8 cellular contexts compared by ENCODE assay signal in the genomic region with DNA sequence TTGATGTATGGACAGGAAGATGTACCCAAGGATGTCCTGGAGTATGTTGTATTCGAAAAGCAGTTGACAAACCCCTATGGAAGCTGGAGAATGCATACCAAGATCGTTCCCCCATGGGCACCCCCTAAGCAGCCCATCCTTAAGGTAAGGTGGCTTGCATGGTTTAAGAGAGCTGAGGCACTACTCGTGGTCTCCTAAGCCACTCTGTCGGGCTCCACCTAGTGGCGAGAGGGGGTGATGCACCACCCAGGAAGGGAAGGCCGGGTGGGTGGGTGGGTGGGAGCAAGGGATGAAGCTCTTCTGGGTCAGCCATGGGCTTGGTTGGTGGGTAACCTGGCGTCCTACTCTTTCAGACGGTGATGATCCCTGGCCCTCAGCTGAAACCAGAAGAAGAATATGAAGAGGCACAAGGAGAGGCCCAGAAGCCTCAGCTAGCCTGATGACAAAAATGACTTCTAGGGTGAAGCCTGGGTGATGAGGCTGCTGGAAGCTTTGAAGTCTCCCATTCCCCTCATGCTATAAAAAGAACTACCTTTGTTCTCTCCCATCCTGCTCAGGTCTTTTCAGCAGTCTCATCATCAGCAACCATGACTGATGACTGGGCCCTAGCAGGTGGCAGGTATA. TPM values are rescaled to one million over a fixed set of nuclear protein-coding genes. Genes with fewer than 3 reads are reported as not detected.
DNase-seq lines count a peak whose midpoint lies in the region; ATAC-seq, FAIRE-seq and TF ChIP-seq lines count a peak whose summit lies in the region.

No MANE protein-coding gene starts in this region.

- H3K36me3 ChIP-seq in BJ (ENCODE audit: control insufficient read depth, insufficient read depth, low read length) (peaks cover 9% of the 10 kb centered on the region), SJCRH30 (peaks cover 12% of the 10 kb centered on the region), gastrocnemius medialis (peaks cover 0 to 42% of the 10 kb centered on the region in 2 donors)

- H3K27me3 ChIP-seq in BJ (ENCODE audit: control insufficient read depth, insufficient read depth, low read length): no peaks in the 10 kb centered on the region
- H3K27me3 ChIP-seq in SJCRH30: no peaks in the 10 kb centered on the region
- no peaks in the 10 kb centered on the region for H3K27me3 ChIP-seq in gastrocnemius medialis

- in situ Hi-C loops in gastrocnemius medialis (cut with MboI; ENCODE audit: low sequenced_read_pairs in 4 of 4): no loop called here

- TF ChIP-seq POLR2A in H54 (IDR thresholded peaks at IDR 0.05; ENCODE audit: low read depth, low read length): no peak
- TF ChIP-seq POLR2A in gastrocnemius medialis (IDR thresholded peaks at IDR 0.05): no peak

- no peak for FAIRE-seq in H54 (lab: Jason Lieb, UNC)

- H3K4me3 ChIP-seq in BJ (ENCODE audit: low read depth, low read length): no peak overlapping the region
- no peak overlapping the region for H3K4me3 ChIP-seq in SJCRH30
- no peak overlapping the region for H3K4me3 ChIP-seq in gastrocnemius medialis

- CTCF ChIA-PET in BJ (lab: Yijun Ruan, JAX): interaction anchor here (0.5 to 5.7 kb wide), 14 partner anchors 9 to 649 kb away, joined by 3 to 52 read pairs (median 4); no protein-coding TSS in a partner anchor

- H3K27ac ChIP-seq in SJCRH30: no peak overlapping the region
- H3K27ac ChIP-seq in gastrocnemius medialis: no peak overlapping the region

- TF ChIP-seq CTCF in BJ (IDR thresholded peaks at IDR 0.05; ENCODE audit: insufficient read depth, low read depth, low read length): peak; percentile 76
- peak in 3 of 5 experiments; percentile 39 to 90 (median 82) for TF ChIP-seq CTCF in gastrocnemius medialis (IDR thresholded peaks at IDR 0.05 in 4 of 5, conservative IDR thresholded peaks at IDR 0.05 in 1 of 5)

- intact Hi-C loops in Right ventricle myocardium inferior (cut with DNase I) (no loop called here), gastrocnemius medialis (cut with DNase I; ENCODE audit: low total_unique reads) (no loop called here)

- H3K9me3 ChIP-seq in SJCRH30 (replicated peaks): no peaks in the 10 kb centered on the region
- H3K9me3 ChIP-seq in gastrocnemius medialis: no peaks in the 10 kb centered on the region

- POLR2A ChIA-PET in BJ (lab: Charles Lee): no interaction called here

- DNase-seq in BJ (ENCODE audit: low read depth): no peak
- peak; percentile 56 for DNase-seq in H54 (ENCODE audit: insufficient read length, low spot score)
- DNase-seq in SJCRH30: peak; percentile 62 to 76
- peak; percentile 14 to 72 (median 62) for DNase-seq in activated naive CD4-positive, alpha-beta T cell (lab: John Stamatoyannopoulos, UW)
- DNase-seq in Right ventricle myocardium inferior (ENCODE audit: missing footprints): no peak
- DNase-seq in gastrocnemius medialis: peak in 1 of 2 donors; percentile 48

- ATAC-seq in Right ventricle myocardium inferior (peak; percentile 45), gastrocnemius medialis (peak; percentile 57 to 68), HG03571 (IDR thresholded peaks at IDR 0.05; ENCODE audit: unreplicated experiment) (no peak), HG03342 (IDR thresholded peaks at IDR 0.05; ENCODE audit: unreplicated experiment) (no peak)

- H3K4me1 ChIP-seq in SJCRH30: no peaks in the 10 kb centered on the region
- H3K4me1 ChIP-seq in gastrocnemius medialis: no peaks in the 10 kb centered on the region

RNA-seq across cellular contexts. Expression of a gene that starts 21.5 kb away (rescaled TPM):
- 0.01 TPM in 1 of 2 replicates, not detected in the other for polyA plus RNA-seq in BJ (2011; rRNA removed)
- polyA minus RNA-seq in BJ (2011; rRNA and poly(A)+ RNA removed): not detected in 2 replicates
- total RNA-seq in SJCRH30 (2014; rRNA removed; shearing (Covaris generic)): not detected in 2 replicates
- total RNA-seq in Right ventricle myocardium inferior: not detected
- under 1 TPM; 0.07 to 0.20 (median 0.18) TPM for total RNA-seq in gastrocnemius medialis

RNA-seq across cellular contexts. Expression of a gene that starts 25.3 kb away (rescaled TPM):
- polyA plus RNA-seq in BJ (2011; rRNA removed): 58.9 and 76.4 TPM in 2 replicates
- 21.0 and 31.8 TPM in 2 replicates for polyA minus RNA-seq in BJ (2011; rRNA and poly(A)+ RNA removed)
- 41.9 and 42.3 TPM in 2 replicates for total RNA-seq in SJCRH30 (2014; rRNA removed; shearing (Covaris generic))
- total RNA-seq in Right ventricle myocardium inferior (36.9 TPM), gastrocnemius medialis (10 to 100 TPM; 48.3 to 64.6 (median 51.2) TPM)

RNA-seq across cellular contexts. Expression of a gene that starts 29.4 kb away (rescaled TPM):
- 7.4 and 9.2 TPM in 2 replicates for polyA plus RNA-seq in BJ (2011; rRNA removed)
- polyA minus RNA-seq in BJ (2011; rRNA and poly(A)+ RNA removed): 14.9 and 16.2 TPM in 2 replicates
- total RNA-seq in SJCRH30 (2014; rRNA removed; shearing (Covaris generic)): 18.7 and 21.0 TPM in 2 replicates
- total RNA-seq in Right ventricle myocardium inferior (12.0 TPM), gastrocnemius medialis (10 to 100 TPM; 16.3 to 19.9 (median 19.5) TPM)

Comparison
In these comparisons a context has a peak if more than half of its experiments do, and no peak if none do; other contexts are left out.
1. DNase-seq: peak in H54 (single experiment), SJCRH30 (2 of 2) and activated naive CD4-positive, alpha-beta T cell (4 of 4); none in BJ (single experiment) and Right ventricle myocardium inferior (single experiment).
2. ATAC-seq: peak in Right ventricle myocardium inferior (single experiment) and gastrocnemius medialis (2 of 2); none in HG03571 (single experiment) and HG03342 (single experiment).